In the genomic region with DNA sequence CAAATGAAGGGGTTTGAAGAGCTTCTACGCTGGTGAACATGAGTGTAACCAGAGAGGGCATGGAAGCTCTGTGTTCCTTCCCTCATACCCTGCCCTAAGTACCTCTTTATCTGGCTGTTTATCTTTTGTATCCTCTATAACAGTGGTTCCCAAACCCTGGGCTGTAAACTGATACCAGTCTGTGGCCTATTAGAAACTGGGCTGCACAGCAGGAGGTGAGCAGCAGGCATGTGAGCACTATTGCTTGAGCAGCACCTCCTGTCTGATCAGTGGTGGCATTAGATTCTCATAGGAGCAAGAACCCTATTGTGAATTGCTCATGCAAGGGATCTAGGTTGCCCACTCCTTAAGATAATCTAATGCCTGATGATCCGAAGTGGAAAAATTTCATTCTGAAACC, we compare ENCODE assay signal across 31 cellular contexts.
"Had no signal": no experiment of that assay in that cellular context is flagged by ENCODE, and none has a peak within 500 bp of the region (broad histone marks: within the 10 kb centered on the region; RNA-seq: fewer than 3 reads in every experiment).

No MANE protein-coding gene starts in this region.

- H3K4me2 ChIP-seq: SK-N-SH had no signal

- H3K9me3 ChIP-seq: MG63, Peyer's patch, SJSA1, SK-N-SH had no signal

- H3K9ac ChIP-seq: SK-N-SH had no signal

- H3K27ac ChIP-seq: Peyer's patch, SJSA1 had no signal

- H3K27me3 ChIP-seq: Peyer's patch, SJSA1 had no signal

- H3K36me3 ChIP-seq: MG63, Peyer's patch, SJSA1 had no signal

- H3K4me1 ChIP-seq: Peyer's patch had no signal

- H3K4me3 ChIP-seq: MG63, Peyer's patch, SJSA1 had no signal

- ATAC-seq: PC-3 had no signal

- DNase-seq: Kasumi-1, KG1, MG63, NCI-H1048, NCI-H1092 treated with DMSO at 0.1 percent for 48 hours, NCI-H1105 treated with DMSO at 0.1 percent for 48 hours, NCI-H1417, NCI-H1436, NCI-H146, NCI-H1694, NCI-H187, NCI-H1930, NCI-H2029 treated with DMSO at 0.1 percent for 48 hours, NCI-H2081 treated with DMSO at 0.1 percent for 48 hours, NCI-H2107, NCI-H2171, NCI-H226, NCI-H446 treated with DMSO at 0.1 percent for 48 hours, NCI-H526, NCI-H69, NCI-H748 treated with DMSO at 0.1 percent for 48 hours, NCI-H82, OCI-M1, PC-3, Peyer's patch, Right ventricle myocardium superior, RPMI8226, SHP77 treated with DMSO at 0.1 percent for 48 hours, SK-N-SH, SW 1271 had no signal
